Comparison of ENCODE assay signal across 8 cellular contexts in genomic region chr7:75866497-75867389, GRCh38. TPM values are rescaled to one million over a fixed set of nuclear protein-coding genes. Genes with fewer than 3 reads are reported as not detected.
A peak's percentile ranks its signal among the peaks of the same experiment; 100 is the strongest.
DNase-seq lines count a peak whose midpoint lies in the region; ATAC-seq and TF ChIP-seq lines count a peak whose summit lies in the region.

No MANE protein-coding gene starts in this region.

- H3K36me3 ChIP-seq in spleen, result no peaks in the 10 kb centered on the region

- TF ChIP-seq POLR2A in spleen (IDR thresholded peaks at IDR 0.05), result no peak

- intact Hi-C loops in MCF 10A (cut with micrococcal nuclease) (loop anchor here (1.0 to 2.0 kb wide), 2 partner anchors 154 to 264 kb away; no protein-coding TSS in a partner anchor), spleen (cut with DNase I; ENCODE audit: low total_unique reads) (loop anchor here (2.0 kb wide), 1 partner anchor 154 kb away; no protein-coding TSS in a partner anchor)

- H3K27me3 Mint-ChIP-seq in T-cell, result peaks cover 13% of the 10 kb centered on the region in 2 donors
- no peaks in the 10 kb centered on the region for H3K27me3 Mint-ChIP-seq in MCF 10A (ENCODE audit: insufficient read depth, unreplicated experiment)

- CTCF ChIA-PET in T-cell (lab: Charles Lee) (interaction anchor here (1.9 to 4.6 kb wide), 3 partner anchors 12 to 153 kb away, joined by 4 to 29 read pairs (median 22); partner anchors contain the start of gene RHBDD2 (in 1 of the 2)), MCF 10A (lab: Yijun Ruan, JAX) (interaction anchor here (0.5 to 4.4 kb wide), 26 partner anchors 8 to 447 kb away, joined by 3 to 45 read pairs (median 3); partner anchors contain the start of gene RHBDD2)

- H3K9me3 ChIP-seq in spleen, result no peaks in the 10 kb centered on the region

- TF ChIP-seq CTCF in MCF 10A (IDR thresholded peaks at IDR 0.05; ENCODE audit: unreplicated experiment) (peak; percentile 79), spleen (IDR thresholded peaks at IDR 0.05 in 8 of 11, conservative IDR thresholded peaks at IDR 0.05 in 3 of 11) (peak; percentile 63 to 92 (median 76))

- no peaks in the 10 kb centered on the region for H3K9me3 Mint-ChIP-seq in T-cell
- no peaks in the 10 kb centered on the region for H3K9me3 Mint-ChIP-seq in MCF 10A (ENCODE audit: unreplicated experiment)

- no TSS peak for BruUV-seq in MCF 10A (replicated peaks; lab: Mats Ljungman, UMichigan)

- peak overlapping the region in 2 of 8 donors; percentile 11 to 57 for H3K27ac ChIP-seq in spleen

- H3K4me1 Mint-ChIP-seq in T-cell (peaks cover 5 to 9% (median 5%) of the 10 kb centered on the region in 3 donors), MCF 10A (ENCODE audit: insufficient read depth, unreplicated experiment) (peaks cover 6% of the 10 kb centered on the region)

- H3K4me1 ChIP-seq in spleen, result peaks cover 7 to 25% (median 14%) of the 10 kb centered on the region in 6 donors

- H3K27ac Mint-ChIP-seq in T-cell (no peak overlapping the region), MCF 10A (ENCODE audit: low read depth, unreplicated experiment) (no peak overlapping the region)

- ATAC-seq in T-cell (replicated peaks in 1 of 4) (peak; percentile 70 to 79 (median 72)), GM18909 (IDR thresholded peaks at IDR 0.05; ENCODE audit: poor library complexity, unreplicated experiment) (no peak)

- peak overlapping the region in 1 of 3 donors; percentile 25 for H3K4me3 Mint-ChIP-seq in T-cell
- H3K4me3 Mint-ChIP-seq in MCF 10A (ENCODE audit: unreplicated experiment), result no peak overlapping the region

- DNase-seq in activated gamma-delta T cell treated with Interleukin-2 at 50 U/mL for 16 hours, result peak; percentile 34
- DNase-seq in activated gamma-delta T cell (lab: John Stamatoyannopoulos, UW), result no peak
- DNase-seq in NCI-H1417 (lab: John Stamatoyannopoulos, UW), result peak; percentile 60 to 84 (median 61)
- DNase-seq in T-cell, result peak in 30 of 34 experiments; percentile 3 to 49 (median 30)
- DNase-seq in MCF 10A (ENCODE audit: unreplicated experiment), result peak; percentile 76
- peak; percentile 56 for DNase-seq in iPS DF 19.7 (ENCODE audit: low read depth, low spot score)
- peak; percentile 82 for DNase-seq in spleen

- POLR2A ChIA-PET in T-cell (lab: Charles Lee), result no interaction called here
- POLR2A ChIA-PET in MCF 10A (lab: Yijun Ruan, JAX), result interaction anchor here (0.6 to 1.2 kb wide), 4 partner anchors 9 to 182 kb away, joined by 3 to 5 read pairs (median 4); no protein-coding TSS in a partner anchor

- peak overlapping the region in 1 of 8 donors; percentile 25 for H3K4me3 ChIP-seq in spleen

- WGBS in spleen, 5 donors, result 43 to 53% (median 47%) methylated on average over 10 to 19 of the region's 19 CpGs

- H3K36me3 Mint-ChIP-seq in T-cell, result no peaks in the 10 kb centered on the region
- no peaks in the 10 kb centered on the region for H3K36me3 Mint-ChIP-seq in MCF 10A (ENCODE audit: insufficient read depth, unreplicated experiment)

- H3K27me3 ChIP-seq in spleen (replicated peaks in 1 of 7), result no peaks in the 10 kb centered on the region

RNA-seq across cellular contexts. Expression of gene RHBDD2, which starts 12.1 kb away (rescaled TPM):
- total RNA-seq in T-cell (100 to 1,000 TPM in 1 of 5 donors, 10 to 100 TPM in 4; 46.7 to 110 (median 59.4) TPM), MCF 10A (2022) (36.1 and 38.6 TPM in 2 replicates), spleen (10 to 100 TPM; 37.6 to 69.2 (median 54.9) TPM)
- 10 to 100 TPM; 30.5 to 48.1 (median 37.5) TPM for polyA plus RNA-seq in spleen

RNA-seq across cellular contexts. Expression of gene POR, which starts 48.2 kb away (rescaled TPM):
- total RNA-seq in T-cell (10 to 100 TPM; 41.1 to 83.3 (median 58.8) TPM), MCF 10A (2022) (45.1 and 58.0 TPM in 2 replicates), spleen (100 to 1,000 TPM; 103 to 170 (median 139) TPM)
- polyA plus RNA-seq in spleen, result 10 to 100 TPM; 49.1 to 83.0 (median 61.4) TPM

RNA-seq across cellular contexts. Expression of gene CCL24, which starts 53.1 kb away (rescaled TPM):
- not detected for total RNA-seq in T-cell
- total RNA-seq in MCF 10A (2022), result not detected in 2 replicates
- total RNA-seq in spleen, result 100 to 1,000 TPM in 4 of 7 donors, 10 to 100 TPM in 3; 39.5 to 321 (median 198) TPM
- 10 to 100 TPM in 1 of 3 donors, 1 to 10 TPM in 2; 3.8 to 11.1 (median 6.8) TPM for polyA plus RNA-seq in spleen

Comparison
In these comparisons a context has a peak if more than half of its experiments do, and no peak if none do; other contexts are left out.
1. RNA of gene CCL24, which starts 53.1 kb away (total RNA-seq): 39.5 to 321 TPM in spleen; not detected in T-cell and not detected in MCF 10A; every median in the first group is over 10 times any median in the second.